11 cellular contexts compared by ENCODE assay signal in genomic region chr10:119616879-119617580, GRCh38. TPM values are rescaled to one million over a fixed set of nuclear protein-coding genes. Genes with fewer than 3 reads are reported as not detected.
DNase-seq lines count a peak whose midpoint lies in the region; ATAC-seq and TF ChIP-seq lines count a peak whose summit lies in the region.
"Had no signal": no experiment of that assay in that cellular context is flagged by ENCODE, and none has a peak within 500 bp of the region (broad histone marks: within the 10 kb centered on the region; RNA-seq: fewer than 3 reads in every experiment).

No MANE protein-coding gene starts in this region.

- DNase-seq in activated naive CD4-positive, alpha-beta T cell treated with anti-CD3 and anti-CD28 coated beads for 36 hours, result peak; percentile 43
- no peak for DNase-seq in activated naive CD4-positive, alpha-beta T cell treated with anti-CD3 and anti-CD28 coated beads, Interleukin-2, amount 50 U/mL, for 16 hours
- peak; percentile 46 for DNase-seq in activated CD4-positive, alpha-beta memory T cell treated with anti-CD3 and anti-CD28 coated beads for 36 hours
- peak; percentile 21 for DNase-seq in glutamatergic neuron
- DNase-seq in stimulated activated CD4-positive, alpha-beta T cell treated with anti-CD3 and anti-CD28 coated beads, Interleukin-4, amount 100 ng/mL, for 1 hour, result peak; percentile 10
- DNase-seq in SIG-M5 treated with dmso at 0.1 percent for 504 hours (lab: John Stamatoyannopoulos, UW; ENCODE audit: unreplicated experiment), result no peak
- DNase-seq in H4 (ENCODE audit: low spot score), result no peak
- DNase-seq: activated B cell treated with CpG ODN at 0.5 μM for 24 hours; NCI-H226; stimulated activated naive CD4-positive, alpha-beta T cell treated with Interleukin-2 at 50 U/mL for 16 hours had no signal

- POLR2A ChIA-PET in activated CD4-positive, alpha-beta memory T cell treated with anti-CD3 and anti-CD28 coated beads for 36 hours (lab: Charles Lee), result interaction anchor here (0.7 kb wide), 1 partner anchor 15 kb away, joined by 4 read pairs; no protein-coding TSS in a partner anchor

- CTCF ChIA-PET in activated naive CD4-positive, alpha-beta T cell treated with anti-CD3 and anti-CD28 coated beads for 36 hours (lab: Charles Lee), result interaction anchor here (0.6 to 1.8 kb wide), 5 partner anchors 10 to 271 kb away, joined by 3 to 11 read pairs (median 4); no protein-coding TSS in a partner anchor
- CTCF ChIA-PET in activated CD4-positive, alpha-beta memory T cell treated with anti-CD3 and anti-CD28 coated beads for 36 hours (lab: Charles Lee), result interaction anchor here (0.5 to 1.9 kb wide), 4 partner anchors 11 to 58 kb away, joined by 3 to 6 read pairs (median 4); no protein-coding TSS in a partner anchor

- peaks cover 3% of the 10 kb centered on the region for H3K4me1 Mint-ChIP-seq in activated naive CD4-positive, alpha-beta T cell treated with anti-CD3 and anti-CD28 coated beads for 36 hours (ENCODE audit: low read depth)
- peaks cover 3% of the 10 kb centered on the region for H3K4me1 Mint-ChIP-seq in activated CD4-positive, alpha-beta memory T cell treated with anti-CD3 and anti-CD28 coated beads for 36 hours (ENCODE audit: low read depth)
- peaks cover 2% of the 10 kb centered on the region for H3K4me1 Mint-ChIP-seq in glutamatergic neuron (ENCODE audit: low read depth, unreplicated experiment)

- intact Hi-C loops in activated naive CD4-positive, alpha-beta T cell treated with anti-CD3 and anti-CD28 coated beads for 36 hours (cut with micrococcal nuclease), result no loop called here
- intact Hi-C loops in activated CD4-positive, alpha-beta memory T cell treated with anti-CD3 and anti-CD28 coated beads for 36 hours (cut with micrococcal nuclease), result no loop called here

- H3K9me3 Mint-ChIP-seq in activated naive CD4-positive, alpha-beta T cell treated with anti-CD3 and anti-CD28 coated beads for 36 hours, result no peaks in the 10 kb centered on the region
- no peaks in the 10 kb centered on the region for H3K9me3 Mint-ChIP-seq in activated CD4-positive, alpha-beta memory T cell treated with anti-CD3 and anti-CD28 coated beads for 36 hours
- peaks cover 2% of the 10 kb centered on the region for H3K9me3 Mint-ChIP-seq in glutamatergic neuron (ENCODE audit: unreplicated experiment)
- H3K9me3 Mint-ChIP-seq: activated B cell treated with CpG ODN at 0.5 μM for 24 hours had no signal

- ATAC-seq in GM18907 (IDR thresholded peaks at IDR 0.05; ENCODE audit: unreplicated experiment), result no peak

- H3K27me3 Mint-ChIP-seq in activated naive CD4-positive, alpha-beta T cell treated with anti-CD3 and anti-CD28 coated beads for 36 hours (ENCODE audit: low read depth), result no peaks in the 10 kb centered on the region
- no peaks in the 10 kb centered on the region for H3K27me3 Mint-ChIP-seq in activated CD4-positive, alpha-beta memory T cell treated with anti-CD3 and anti-CD28 coated beads for 36 hours
- peaks cover 2% of the 10 kb centered on the region for H3K27me3 Mint-ChIP-seq in glutamatergic neuron (ENCODE audit: unreplicated experiment)

- no peak overlapping the region for H3K27ac Mint-ChIP-seq in activated naive CD4-positive, alpha-beta T cell treated with anti-CD3 and anti-CD28 coated beads for 36 hours
- no peak overlapping the region for H3K27ac Mint-ChIP-seq in activated CD4-positive, alpha-beta memory T cell treated with anti-CD3 and anti-CD28 coated beads for 36 hours
- H3K27ac Mint-ChIP-seq in glutamatergic neuron (ENCODE audit: unreplicated experiment), result no peak overlapping the region
- H3K27ac Mint-ChIP-seq: activated B cell treated with CpG ODN at 0.5 μM for 24 hours had no signal

- no peak overlapping the region for H3K4me3 Mint-ChIP-seq in activated naive CD4-positive, alpha-beta T cell treated with anti-CD3 and anti-CD28 coated beads for 36 hours
- no peak overlapping the region for H3K4me3 Mint-ChIP-seq in activated CD4-positive, alpha-beta memory T cell treated with anti-CD3 and anti-CD28 coated beads for 36 hours
- no peak overlapping the region for H3K4me3 Mint-ChIP-seq in glutamatergic neuron (ENCODE audit: unreplicated experiment)
- H3K4me3 Mint-ChIP-seq: activated B cell treated with CpG ODN at 0.5 μM for 24 hours had no signal

- no peaks in the 10 kb centered on the region for H3K36me3 Mint-ChIP-seq in activated naive CD4-positive, alpha-beta T cell treated with anti-CD3 and anti-CD28 coated beads for 36 hours (ENCODE audit: low read depth)
- H3K36me3 Mint-ChIP-seq in activated CD4-positive, alpha-beta memory T cell treated with anti-CD3 and anti-CD28 coated beads for 36 hours, result no peaks in the 10 kb centered on the region
- peaks cover 4% of the 10 kb centered on the region for H3K36me3 Mint-ChIP-seq in glutamatergic neuron (ENCODE audit: unreplicated experiment)

- no peak for TF ChIP-seq CTCF in glutamatergic neuron (IDR thresholded peaks at IDR 0.05; ENCODE audit: partially characterized antibody, unreplicated experiment)

RNA-seq across cellular contexts. Expression of gene TIAL1, which starts 20.3 kb away (rescaled TPM):
- 100 to 1,000 TPM; 184 to 192 TPM for total RNA-seq in activated naive CD4-positive, alpha-beta T cell treated with anti-CD3 and anti-CD28 coated beads for 36 hours
- 100 to 1,000 TPM; 177 TPM for total RNA-seq in activated CD4-positive, alpha-beta memory T cell treated with anti-CD3 and anti-CD28 coated beads for 36 hours
- 216 TPM for total RNA-seq in glutamatergic neuron (ENCODE audit: unreplicated experiment)
- 37.9 and 51.4 TPM in 2 replicates for total RNA-seq in H4 (2014; rRNA removed; shearing (Covaris generic))

RNA-seq across cellular contexts. Expression of gene BAG3, which starts 34.1 kb away (rescaled TPM):
- 10 to 100 TPM; 20.9 to 24.3 TPM for total RNA-seq in activated naive CD4-positive, alpha-beta T cell treated with anti-CD3 and anti-CD28 coated beads for 36 hours
- 10 to 100 TPM; 26.8 to 28.1 TPM for total RNA-seq in activated CD4-positive, alpha-beta memory T cell treated with anti-CD3 and anti-CD28 coated beads for 36 hours
- 15.7 TPM for total RNA-seq in glutamatergic neuron (ENCODE audit: unreplicated experiment)
- total RNA-seq in H4 (2014; rRNA removed; shearing (Covaris generic)), result 8.8 and 10.7 TPM in 2 replicates

Comparison
In these comparisons a context has a peak if more than half of its experiments do, and no peak if none do; other contexts are left out.
1. DNase-seq: peak in activated naive CD4-positive, alpha-beta T cell treated with anti-CD3 and anti-CD28 coated beads for 36 hours (single experiment), activated CD4-positive, alpha-beta memory T cell treated with anti-CD3 and anti-CD28 coated beads for 36 hours (single experiment), glutamatergic neuron (single experiment) and stimulated activated CD4-positive, alpha-beta T cell treated with anti-CD3 and anti-CD28 coated beads, Interleukin-4, amount 100 ng/mL, for 1 hour (single experiment); none in activated naive CD4-positive, alpha-beta T cell treated with anti-CD3 and anti-CD28 coated beads, Interleukin-2, amount 50 U/mL, for 16 hours (single experiment), SIG-M5 treated with dmso at 0.1 percent for 504 hours (single experiment) and H4 (single experiment).